In the genomic region with DNA sequence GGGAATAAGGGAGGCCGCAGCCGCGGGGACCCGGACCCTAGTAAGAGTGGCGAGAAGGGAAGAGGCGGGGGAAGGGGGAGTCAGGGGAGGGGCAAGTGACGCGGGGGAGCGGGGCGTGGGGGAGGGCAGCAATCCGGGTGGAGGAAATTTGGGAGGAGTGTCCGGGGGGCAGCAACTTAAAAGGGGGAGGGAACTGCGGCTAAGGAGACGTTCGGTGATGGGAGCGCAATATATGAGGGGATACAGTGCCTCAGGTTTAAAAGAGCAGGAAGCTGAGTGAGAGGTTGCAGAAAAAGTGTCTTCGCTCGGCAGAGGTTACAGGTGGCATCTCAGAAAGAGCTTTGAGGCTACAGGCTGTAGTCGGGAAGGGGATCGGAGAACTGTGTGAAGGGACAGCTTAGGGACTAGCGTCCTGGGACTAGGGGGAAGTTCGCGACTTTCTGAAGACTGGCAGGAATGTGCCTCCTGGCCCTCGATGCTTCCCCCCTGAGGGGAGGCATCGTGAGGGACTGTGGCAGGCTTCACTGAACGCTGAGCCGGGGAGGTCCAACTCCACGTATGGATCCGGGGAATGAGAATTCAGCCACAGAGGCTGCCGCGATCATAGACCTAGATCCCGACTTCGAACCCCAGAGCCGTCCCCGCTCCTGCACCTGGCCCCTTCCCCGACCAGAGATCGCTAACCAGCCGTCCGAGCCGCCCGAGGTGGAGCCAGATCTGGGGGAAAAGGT, we compare ENCODE assay signal across 8 cellular contexts. TPM values are rescaled to one million over a fixed set of nuclear protein-coding genes. Genes with fewer than 3 reads are reported as not detected.
DNase-seq lines count a peak whose midpoint lies in the region; ATAC-seq and TF ChIP-seq lines count a peak whose summit lies in the region.

No MANE protein-coding gene starts in this region.

- TF ChIP-seq CTCF in spleen (IDR thresholded peaks at IDR 0.05 in 8 of 11, conservative IDR thresholded peaks at IDR 0.05 in 3 of 11): no peak

- H3K4me1 ChIP-seq in spleen: peaks cover 10 to 49% (median 31%) of the 10 kb centered on the region in 6 donors

- peak in 1 of 3 donors; percentile 41 for TF ChIP-seq POLR2A in spleen (IDR thresholded peaks at IDR 0.05)

- H3K27ac Mint-ChIP-seq in immature natural killer cell: peak overlapping the region; percentile 86 to 96 (median 94)

- peaks cover 0 to 3% (median 0%) of the 10 kb centered on the region in 7 donors for H3K27me3 ChIP-seq in spleen (replicated peaks in 1 of 7)

- H3K27me3 Mint-ChIP-seq in immature natural killer cell (ENCODE audit: low read depth in 3 of 3): peaks cover 4 to 8% (median 8%) of the 10 kb centered on the region in 3 donors

- H3K9me3 ChIP-seq in spleen: no peaks in the 10 kb centered on the region

- peak overlapping the region; percentile 53 to 90 (median 78) for H3K27ac ChIP-seq in spleen

- H3K36me3 Mint-ChIP-seq in immature natural killer cell: no peaks in the 10 kb centered on the region

- intact Hi-C loops in spleen (cut with DNase I; ENCODE audit: low total_unique reads): no loop called here

- H3K4me3 Mint-ChIP-seq in immature natural killer cell: peak overlapping the region; percentile 92 to 98 (median 95)

- peak; percentile 3 for DNase-seq in DMS79 (lab: John Stamatoyannopoulos, UW)
- DNase-seq in NCI-H2171 treated with DMSO at 0.1 percent for 48 hours (lab: John Stamatoyannopoulos, UW): peak; percentile 74
- peak; percentile 45 for DNase-seq in astrocyte of the hippocampus (ENCODE audit: low read depth, low spot score)
- no peak for DNase-seq in immature natural killer cell
- DNase-seq in spleen: peak; percentile 83

- H3K36me3 ChIP-seq in spleen: peaks cover 0 to 2% (median 0%) of the 10 kb centered on the region in 6 donors

- peak overlapping the region; percentile 28 to 77 (median 47) for H3K4me3 ChIP-seq in spleen

- H3K9me3 Mint-ChIP-seq in immature natural killer cell: no peaks in the 10 kb centered on the region

- ATAC-seq in GM21737 (IDR thresholded peaks at IDR 0.05; ENCODE audit: unreplicated experiment): peak; percentile 21
- ATAC-seq in HG03342 (IDR thresholded peaks at IDR 0.05; ENCODE audit: unreplicated experiment): no peak
- ATAC-seq in HG03457 (IDR thresholded peaks at IDR 0.05; ENCODE audit: unreplicated experiment): no peak

- WGBS in spleen, 5 donors: 1 to 26% (median 2%) methylated on average over 21 to 41 of the region's 41 CpGs

- peaks cover 47 to 55% of the 10 kb centered on the region in 2 donors for H3K4me1 Mint-ChIP-seq in immature natural killer cell

RNA-seq across cellular contexts. Expression of a gene that starts 0.5 kb away (rescaled TPM):
- 1 to 10 TPM; 1.8 to 6.5 (median 2.9) TPM for polyA plus RNA-seq in immature natural killer cell
- total RNA-seq in spleen: 10 to 100 TPM; 19.1 to 50.9 (median 32.9) TPM
- polyA plus RNA-seq in spleen: 10 to 100 TPM in 1 of 3 donors, 1 to 10 TPM in 2; 5.1 to 12.9 (median 5.8) TPM

RNA-seq across cellular contexts. Expression of a gene that starts 10.4 kb away (rescaled TPM):
- polyA plus RNA-seq in immature natural killer cell (10 to 100 TPM in 1 of 3 donors, 1 to 10 TPM in 1, not detected in 1; 5.6 to 15.2 TPM), spleen (10 to 100 TPM in 1 of 3 donors, 1 to 10 TPM in 2; 3.7 to 27.2 (median 7.5) TPM)
- total RNA-seq in spleen: 10 to 100 TPM in 1 of 7 donors, 1 to 10 TPM in 6; 1.7 to 14.4 (median 6.7) TPM

RNA-seq across cellular contexts. Expression of a gene that starts 15.2 kb away (rescaled TPM):
- polyA plus RNA-seq in immature natural killer cell (1,000 to 10,000 TPM; 1,102 to 1,755 (median 1,598) TPM), spleen (100 to 1,000 TPM in 2 of 3 donors, 10 to 100 TPM in 1; 89.8 to 155 (median 122) TPM)
- total RNA-seq in spleen: 100 to 1,000 TPM in 6 of 7 donors, 10 to 100 TPM in 1; 92.6 to 174 (median 127) TPM

RNA-seq across cellular contexts. Expression of a gene that starts 22.3 kb away (rescaled TPM):
- 10 to 100 TPM in 1 of 3 donors, 1 to 10 TPM in 1, not detected in 1; 8.6 to 21.5 TPM for polyA plus RNA-seq in immature natural killer cell
- total RNA-seq in spleen: 100 to 1,000 TPM in 3 of 7 donors, 10 to 100 TPM in 4; 90.0 to 151 (median 98.7) TPM
- 10 to 100 TPM in 1 of 3 donors, 1 to 10 TPM in 2; 5.2 to 15.6 (median 5.3) TPM for polyA plus RNA-seq in spleen

RNA-seq across cellular contexts. Expression of a gene that starts 28.0 kb away (rescaled TPM):
- polyA plus RNA-seq in immature natural killer cell: 1 to 10 TPM; 5.3 to 9.2 (median 5.9) TPM
- 10 to 100 TPM; 37.1 to 47.6 (median 41.0) TPM for total RNA-seq in spleen
- polyA plus RNA-seq in spleen: 10 to 100 TPM; 11.7 to 28.7 (median 14.0) TPM

Comparison
In these comparisons a context has a peak if more than half of its experiments do, and no peak if none do; other contexts are left out.
1. DNase-seq: peak in DMS79 (single experiment), NCI-H2171 treated with DMSO at 0.1 percent for 48 hours (single experiment), astrocyte of the hippocampus (single experiment) and spleen (single experiment); none in immature natural killer cell (0 of 3).
2. RNA of a gene that starts 15.2 kb away (polyA plus RNA-seq): 1,102 to 1,755 TPM in immature natural killer cell; 89.8 to 155 TPM in spleen; every median in the first group is over 4 times any median in the second.